24 cellular contexts compared by ENCODE assay signal in the genomic region with DNA sequence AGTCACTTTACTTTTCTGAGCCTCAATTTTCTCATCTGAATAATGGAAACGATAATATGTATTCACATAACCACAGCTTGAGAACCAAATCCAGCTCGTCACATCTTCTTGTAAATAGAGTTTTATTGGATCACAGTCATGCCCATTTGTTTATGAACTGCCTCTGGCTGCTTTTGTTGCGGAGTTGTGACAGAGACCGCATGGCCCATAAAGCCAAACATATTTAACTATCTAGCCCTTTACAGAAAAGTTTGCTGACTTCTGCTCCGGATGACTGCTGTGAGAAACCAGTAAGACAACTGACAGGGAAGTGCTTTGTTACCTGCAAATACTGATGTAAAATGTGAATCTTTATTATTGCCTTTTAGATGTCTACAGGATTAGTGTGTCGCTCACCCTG.
DNase-seq lines count a peak whose midpoint lies in the region; ATAC-seq and TF ChIP-seq lines count a peak whose summit lies in the region.
"Had no signal": no experiment of that assay in that cellular context is flagged by ENCODE, and none has a peak within 500 bp of the region (broad histone marks: within the 10 kb centered on the region; RNA-seq: fewer than 3 reads in every experiment).

No MANE protein-coding gene starts in this region.

- TF ChIP-seq CTCF in WTC11 (IDR thresholded peaks at IDR 0.05), result no peak
- TF ChIP-seq CTCF in prostate gland (IDR thresholded peaks at IDR 0.05), result no peak
- no peak for TF ChIP-seq CTCF in left ventricle myocardium inferior (IDR thresholded peaks at IDR 0.05; ENCODE audit: borderline replicate concordance)
- no peak for TF ChIP-seq CTCF in nephron progenitor cell (IDR thresholded peaks at IDR 0.05)

- H3K4me1 Mint-ChIP-seq in WTC11 (peaks cover 81% of the 10 kb centered on the region), nephron progenitor cell (peaks cover 7% of the 10 kb centered on the region)
- H3K4me1 Mint-ChIP-seq: CD14-positive monocyte; CD8-positive, alpha-beta memory T cell had no signal

- no peak overlapping the region for H3K4me3 ChIP-seq in HUES64 (ENCODE audit: low read length)
- H3K4me3 ChIP-seq in iPS-20b (ENCODE audit: low read length), result no peak overlapping the region
- no peak overlapping the region for H3K4me3 ChIP-seq in prostate gland
- no peak overlapping the region for H3K4me3 ChIP-seq in left ventricle myocardium inferior
- H3K4me3 ChIP-seq: A549; BLaER1 treated with 17β-estradiol and CSF1 and Interleukin-3, amounts not matched to agents 10 nM and 100 nM; GM12878 had no signal

- intact Hi-C loops in prostate gland (cut with DNase I) (no loop called here), left ventricle myocardium inferior (cut with micrococcal nuclease) (no loop called here)

- H3K9me3 Mint-ChIP-seq in WTC11, result no peaks in the 10 kb centered on the region
- H3K9me3 Mint-ChIP-seq in nephron progenitor cell, result no peaks in the 10 kb centered on the region
- H3K9me3 Mint-ChIP-seq: CD14-positive monocyte; CD4-positive, alpha-beta T cell; CD8-positive, alpha-beta memory T cell had no signal

- no peaks in the 10 kb centered on the region for H3K36me3 Mint-ChIP-seq in WTC11
- H3K36me3 Mint-ChIP-seq in nephron progenitor cell (ENCODE audit: low read depth), result peaks cover 21% of the 10 kb centered on the region
- H3K36me3 Mint-ChIP-seq: CD14-positive monocyte; CD8-positive, alpha-beta memory T cell had no signal

- CTCF ChIA-PET in WTC11 (lab: Charles Lee), result no interaction called here

- ATAC-seq in WTC11, result no peak
- ATAC-seq in HG03175 (IDR thresholded peaks at IDR 0.05; ENCODE audit: unreplicated experiment), result no peak
- ATAC-seq: A549, GM12878 had no signal

- POLR2A ChIA-PET in WTC11 (lab: Charles Lee), result no interaction called here

- no peaks in the 10 kb centered on the region for H3K36me3 ChIP-seq in HUES64 (ENCODE audit: insufficient read depth, low read length)
- no peaks in the 10 kb centered on the region for H3K36me3 ChIP-seq in iPS-20b (ENCODE audit: insufficient read depth, low read depth, low read length)
- H3K36me3 ChIP-seq in prostate gland, result no peaks in the 10 kb centered on the region
- no peaks in the 10 kb centered on the region for H3K36me3 ChIP-seq in left ventricle myocardium inferior
- H3K36me3 ChIP-seq: BE2C; BLaER1 treated with 17β-estradiol and CSF1 and Interleukin-3, amounts not matched to agents 10 nM and 100 nM had no signal

- no peak for TF ChIP-seq POLR2A in prostate gland (IDR thresholded peaks at IDR 0.05)

- H3K4me1 ChIP-seq in HUES64 (ENCODE audit: insufficient read depth, low read length), result peaks cover 57% of the 10 kb centered on the region
- peaks cover 41% of the 10 kb centered on the region for H3K4me1 ChIP-seq in iPS-20b (ENCODE audit: insufficient read depth, low read length)
- no peaks in the 10 kb centered on the region for H3K4me1 ChIP-seq in prostate gland (replicated peaks)
- peaks cover 4% of the 10 kb centered on the region for H3K4me1 ChIP-seq in left ventricle myocardium inferior
- H3K4me1 ChIP-seq: A549; BE2C; BLaER1 treated with 17β-estradiol and CSF1 and Interleukin-3, amounts not matched to agents 10 nM and 100 nM had no signal

- H3K27ac Mint-ChIP-seq in WTC11 (peak overlapping the region; percentile 94), nephron progenitor cell (no peak overlapping the region)
- H3K27ac Mint-ChIP-seq: CD14-positive monocyte; CD4-positive, alpha-beta T cell; CD8-positive, alpha-beta memory T cell had no signal

- H3K27me3 Mint-ChIP-seq in WTC11 (ENCODE audit: low read depth) (no peaks in the 10 kb centered on the region), nephron progenitor cell (ENCODE audit: low read depth, poor library complexity) (peaks cover 2% of the 10 kb centered on the region)

- H3K27ac ChIP-seq in HUES64 (ENCODE audit: low read depth, low read length), result 0 out of 2 replicates have a peak overlapping the region, but pooled peaks have one; percentile 11
- H3K27ac ChIP-seq in iPS-20b (ENCODE audit: low read length), result no peak overlapping the region
- H3K27ac ChIP-seq in prostate gland, result no peak overlapping the region
- no peak overlapping the region for H3K27ac ChIP-seq in left ventricle myocardium inferior (replicated peaks)
- H3K27ac ChIP-seq: A549; BLaER1 treated with 17β-estradiol and CSF1 and Interleukin-3, amounts not matched to agents 10 nM and 100 nM had no signal

- DNase-seq in WTC11 (ENCODE audit: low spot score) (no peak), prostate gland (ENCODE audit: low spot score) (peak; percentile 68), left ventricle myocardium inferior (no peak), nephron progenitor cell (no peak)
- DNase-seq: 8988T; ACHN; AML-193; BE2C; CD4-positive, alpha-beta T cell; CD8-positive, alpha-beta memory T cell; DMS 273 treated with DMSO at 0.1 percent for 48 hours; DMS79; EL; GDM1; GOT3; H7; HCEC 1CT had no signal

- H3K4me3 Mint-ChIP-seq in WTC11 (no peak overlapping the region), nephron progenitor cell (no peak overlapping the region)
- H3K4me3 Mint-ChIP-seq: CD14-positive monocyte; CD4-positive, alpha-beta T cell; CD8-positive, alpha-beta memory T cell had no signal

- 88% methylated on average over 6 of the region's 6 CpGs for WGBS in HUES64
- 56% methylated on average over 6 of the region's 6 CpGs for WGBS in prostate gland

- H3K9me3 ChIP-seq in HUES64 (ENCODE audit: insufficient read depth, low read depth, low read length) (no peaks in the 10 kb centered on the region), iPS-20b (ENCODE audit: insufficient read depth, low read depth, low read length) (no peaks in the 10 kb centered on the region), prostate gland (no peaks in the 10 kb centered on the region), left ventricle myocardium inferior (replicated peaks) (no peaks in the 10 kb centered on the region)
- H3K9me3 ChIP-seq: A549; BE2C; BLaER1 treated with 17β-estradiol and CSF1 and Interleukin-3, amounts not matched to agents 10 nM and 100 nM had no signal

- H3K27me3 ChIP-seq in HUES64 (ENCODE audit: insufficient read depth, low read length), result no peaks in the 10 kb centered on the region
- no peaks in the 10 kb centered on the region for H3K27me3 ChIP-seq in iPS-20b (ENCODE audit: insufficient read depth, low read length)
- no peaks in the 10 kb centered on the region for H3K27me3 ChIP-seq in prostate gland (replicated peaks; ENCODE audit: insufficient read depth)
- H3K27me3 ChIP-seq in left ventricle myocardium inferior (ENCODE audit: low read depth), result no peaks in the 10 kb centered on the region
- H3K27me3 ChIP-seq: BE2C; BLaER1 treated with 17β-estradiol and CSF1 and Interleukin-3, amounts not matched to agents 10 nM and 100 nM had no signal

- H3K9ac ChIP-seq in HUES64 (ENCODE audit: low read depth, low read length), result no peak overlapping the region
- H3K9ac ChIP-seq in iPS-20b (ENCODE audit: low read depth, low read length), result peak overlapping the region; percentile 16; the same call in 1 of the 2 replicates
- H3K9ac ChIP-seq: BLaER1 treated with 17β-estradiol and CSF1 and Interleukin-3, amounts not matched to agents 10 nM and 100 nM had no signal

TF ChIP-seq in WTC11, 78 proteins besides CTCF, POLR2A, EP300 and RAD21:
- TF ChIP-seq GRHL2 (CRISPR knock-in tag; IDR thresholded peaks at IDR 0.05; ENCODE audit: insufficient replicate concordance, severe bottlenecking) (no peak), SP1 (CRISPR knock-in tag; conservative IDR thresholded peaks at IDR 0.05) (no peak), ZNF263 (CRISPR knock-in tag; IDR thresholded peaks at IDR 0.05; ENCODE audit: low read depth) (no peak), RELA (CRISPR knock-in tag; IDR thresholded peaks at IDR 0.05; ENCODE audit: borderline replicate concordance) (no peak), SMAD3 (CRISPR knock-in tag; IDR thresholded peaks at IDR 0.05; ENCODE audit: borderline replicate concordance) (no peak), TP53 (CRISPR knock-in tag; IDR thresholded peaks at IDR 0.05) (no peak)
